In the genomic region with DNA sequence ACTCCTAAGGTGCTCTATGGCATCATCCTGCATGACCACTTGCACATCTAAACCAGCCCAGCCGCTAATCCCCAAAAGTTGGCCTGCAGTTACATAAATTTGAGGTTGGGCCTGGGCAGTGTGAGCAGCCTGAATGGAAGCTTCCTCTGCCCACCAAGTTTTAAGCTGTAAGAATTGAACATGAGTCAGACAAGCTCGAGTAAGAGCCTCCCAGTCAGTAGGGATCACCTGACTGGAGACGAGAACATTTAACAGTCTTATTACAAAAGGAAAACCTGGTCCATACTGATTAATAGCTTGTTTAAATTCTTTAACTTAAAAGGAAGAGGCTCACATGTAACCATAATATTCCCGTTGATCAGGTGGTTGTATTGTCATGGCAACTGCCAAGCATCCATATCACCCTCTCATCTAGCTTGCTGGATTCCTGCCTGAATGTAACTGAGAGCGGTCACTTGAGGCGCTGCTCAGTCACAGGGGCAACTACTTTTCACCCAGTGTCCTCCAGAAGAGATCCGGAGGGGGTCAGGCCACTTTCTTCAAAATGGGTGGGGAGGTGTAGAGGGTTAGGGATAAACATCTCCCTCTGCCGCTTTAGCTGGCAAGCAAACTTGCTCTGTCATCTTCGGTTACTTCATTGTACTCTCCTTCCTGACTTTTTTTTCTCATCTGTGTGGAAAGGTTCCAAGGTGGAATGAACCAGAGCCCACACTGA, we compare ENCODE assay signal across 1 cellular context.
TF ChIP-seq lines count a peak whose summit lies in the region.

No MANE protein-coding gene starts in this region.

TF ChIP-seq in WTC11, 78 proteins besides CTCF, POLR2A, EP300 and RAD21:
- TF ChIP-seq, protein P1, sequence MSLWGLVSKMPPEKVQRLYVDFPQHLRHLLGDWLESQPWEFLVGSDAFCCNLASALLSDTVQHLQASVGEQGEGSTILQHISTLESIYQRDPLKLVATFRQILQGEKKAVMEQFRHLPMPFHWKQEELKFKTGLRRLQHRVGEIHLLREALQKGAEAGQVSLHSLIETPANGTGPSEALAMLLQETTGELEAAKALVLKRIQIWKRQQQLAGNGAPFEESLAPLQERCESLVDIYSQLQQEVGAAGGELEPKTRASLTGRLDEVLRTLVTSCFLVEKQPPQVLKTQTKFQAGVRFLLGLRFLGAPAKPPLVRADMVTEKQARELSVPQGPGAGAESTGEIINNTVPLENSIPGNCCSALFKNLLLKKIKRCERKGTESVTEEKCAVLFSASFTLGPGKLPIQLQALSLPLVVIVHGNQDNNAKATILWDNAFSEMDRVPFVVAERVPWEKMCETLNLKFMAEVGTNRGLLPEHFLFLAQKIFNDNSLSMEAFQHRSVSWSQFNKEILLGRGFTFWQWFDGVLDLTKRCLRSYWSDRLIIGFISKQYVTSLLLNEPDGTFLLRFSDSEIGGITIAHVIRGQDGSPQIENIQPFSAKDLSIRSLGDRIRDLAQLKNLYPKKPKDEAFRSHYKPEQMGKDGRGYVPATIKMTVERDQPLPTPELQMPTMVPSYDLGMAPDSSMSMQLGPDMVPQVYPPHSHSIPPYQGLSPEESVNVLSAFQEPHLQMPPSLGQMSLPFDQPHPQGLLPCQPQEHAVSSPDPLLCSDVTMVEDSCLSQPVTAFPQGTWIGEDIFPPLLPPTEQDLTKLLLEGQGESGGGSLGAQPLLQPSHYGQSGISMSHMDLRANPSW (CRISPR knock-in tag; conservative IDR thresholded peaks at IDR 0.05; ENCODE audit: low read depth) = no peak
- TF ChIP-seq GRHL2 (CRISPR knock-in tag; IDR thresholded peaks at IDR 0.05; ENCODE audit: insufficient replicate concordance, severe bottlenecking) (no peak), GABPB1 (CRISPR knock-in tag; IDR thresholded peaks at IDR 0.05) (no peak), ELF4 (CRISPR knock-in tag; IDR thresholded peaks at IDR 0.05; ENCODE audit: low read depth) (no peak), TEAD4 (CRISPR knock-in tag; IDR thresholded peaks at IDR 0.05) (no peak), NFATC4 (CRISPR knock-in tag; IDR thresholded peaks at IDR 0.05) (no peak), JUN (CRISPR knock-in tag; IDR thresholded peaks at IDR 0.05) (no peak), ZNF671 (CRISPR knock-in tag; IDR thresholded peaks at IDR 0.05) (no peak), EMX1 (CRISPR knock-in tag; IDR thresholded peaks at IDR 0.05) (no peak)
- TF ChIP-seq, protein P2, sequence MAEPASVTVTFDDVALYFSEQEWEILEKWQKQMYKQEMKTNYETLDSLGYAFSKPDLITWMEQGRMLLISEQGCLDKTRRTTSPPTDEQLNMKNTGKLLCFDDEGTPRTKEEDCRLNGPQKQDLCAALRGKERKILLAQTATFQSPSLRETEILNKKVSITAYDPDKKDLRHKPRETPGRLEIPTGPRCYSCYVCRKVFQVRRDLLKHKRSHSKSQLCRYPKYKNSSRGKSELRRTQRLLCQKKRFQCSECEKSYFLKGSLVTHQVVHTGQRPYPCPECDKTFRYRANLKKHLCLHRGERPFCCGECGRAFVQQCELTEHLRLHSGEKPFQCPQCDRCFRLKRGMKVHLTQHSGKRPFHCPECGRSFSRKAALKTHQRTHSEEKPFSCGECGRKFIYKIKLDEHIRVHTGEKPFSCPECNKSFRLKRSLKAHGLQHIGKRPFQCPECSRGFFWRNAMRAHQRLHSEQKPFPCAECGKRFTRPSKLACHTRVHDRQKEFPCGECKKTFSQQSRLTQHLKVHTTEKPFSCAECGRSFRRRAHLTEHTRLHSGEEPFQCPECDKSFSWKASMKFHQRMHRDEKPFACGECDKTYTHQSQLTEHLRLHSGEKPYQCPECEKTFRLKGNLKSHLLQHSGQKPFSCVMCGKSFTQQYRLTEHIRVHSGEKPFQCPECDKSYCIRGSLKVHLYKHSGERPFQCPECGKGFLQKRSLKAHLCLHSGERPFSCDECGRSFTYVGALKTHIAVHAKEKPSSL (CRISPR knock-in tag; conservative IDR thresholded peaks at IDR 0.05) = no peak
- TF ChIP-seq, protein P3, sequence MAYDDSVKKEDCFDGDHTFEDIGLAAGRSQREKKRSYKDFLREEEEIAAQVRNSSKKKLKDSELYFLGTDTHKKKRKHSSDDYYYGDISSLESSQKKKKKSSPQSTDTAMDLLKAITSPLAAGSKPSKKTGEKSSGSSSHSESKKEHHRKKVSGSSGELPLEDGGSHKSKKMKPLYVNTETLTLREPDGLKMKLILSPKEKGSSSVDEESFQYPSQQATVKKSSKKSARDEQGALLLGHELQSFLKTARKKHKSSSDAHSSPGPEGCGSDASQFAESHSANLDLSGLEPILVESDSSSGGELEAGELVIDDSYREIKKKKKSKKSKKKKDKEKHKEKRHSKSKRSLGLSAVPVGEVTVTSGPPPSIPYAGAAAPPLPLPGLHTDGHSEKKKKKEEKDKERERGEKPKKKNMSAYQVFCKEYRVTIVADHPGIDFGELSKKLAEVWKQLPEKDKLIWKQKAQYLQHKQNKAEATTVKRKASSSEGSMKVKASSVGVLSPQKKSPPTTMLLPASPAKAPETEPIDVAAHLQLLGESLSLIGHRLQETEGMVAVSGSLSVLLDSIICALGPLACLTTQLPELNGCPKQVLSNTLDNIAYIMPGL (CRISPR knock-in tag; IDR thresholded peaks at IDR 0.05) = no peak
- TF ChIP-seq, protein P4, sequence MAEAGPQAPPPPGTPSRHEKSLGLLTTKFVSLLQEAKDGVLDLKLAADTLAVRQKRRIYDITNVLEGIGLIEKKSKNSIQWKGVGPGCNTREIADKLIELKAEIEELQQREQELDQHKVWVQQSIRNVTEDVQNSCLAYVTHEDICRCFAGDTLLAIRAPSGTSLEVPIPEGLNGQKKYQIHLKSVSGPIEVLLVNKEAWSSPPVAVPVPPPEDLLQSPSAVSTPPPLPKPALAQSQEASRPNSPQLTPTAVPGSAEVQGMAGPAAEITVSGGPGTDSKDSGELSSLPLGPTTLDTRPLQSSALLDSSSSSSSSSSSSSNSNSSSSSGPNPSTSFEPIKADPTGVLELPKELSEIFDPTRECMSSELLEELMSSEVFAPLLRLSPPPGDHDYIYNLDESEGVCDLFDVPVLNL (CRISPR knock-in tag; IDR thresholded peaks at IDR 0.05; ENCODE audit: borderline replicate concordance, low read depth) = no peak
- TF ChIP-seq, protein P5, sequence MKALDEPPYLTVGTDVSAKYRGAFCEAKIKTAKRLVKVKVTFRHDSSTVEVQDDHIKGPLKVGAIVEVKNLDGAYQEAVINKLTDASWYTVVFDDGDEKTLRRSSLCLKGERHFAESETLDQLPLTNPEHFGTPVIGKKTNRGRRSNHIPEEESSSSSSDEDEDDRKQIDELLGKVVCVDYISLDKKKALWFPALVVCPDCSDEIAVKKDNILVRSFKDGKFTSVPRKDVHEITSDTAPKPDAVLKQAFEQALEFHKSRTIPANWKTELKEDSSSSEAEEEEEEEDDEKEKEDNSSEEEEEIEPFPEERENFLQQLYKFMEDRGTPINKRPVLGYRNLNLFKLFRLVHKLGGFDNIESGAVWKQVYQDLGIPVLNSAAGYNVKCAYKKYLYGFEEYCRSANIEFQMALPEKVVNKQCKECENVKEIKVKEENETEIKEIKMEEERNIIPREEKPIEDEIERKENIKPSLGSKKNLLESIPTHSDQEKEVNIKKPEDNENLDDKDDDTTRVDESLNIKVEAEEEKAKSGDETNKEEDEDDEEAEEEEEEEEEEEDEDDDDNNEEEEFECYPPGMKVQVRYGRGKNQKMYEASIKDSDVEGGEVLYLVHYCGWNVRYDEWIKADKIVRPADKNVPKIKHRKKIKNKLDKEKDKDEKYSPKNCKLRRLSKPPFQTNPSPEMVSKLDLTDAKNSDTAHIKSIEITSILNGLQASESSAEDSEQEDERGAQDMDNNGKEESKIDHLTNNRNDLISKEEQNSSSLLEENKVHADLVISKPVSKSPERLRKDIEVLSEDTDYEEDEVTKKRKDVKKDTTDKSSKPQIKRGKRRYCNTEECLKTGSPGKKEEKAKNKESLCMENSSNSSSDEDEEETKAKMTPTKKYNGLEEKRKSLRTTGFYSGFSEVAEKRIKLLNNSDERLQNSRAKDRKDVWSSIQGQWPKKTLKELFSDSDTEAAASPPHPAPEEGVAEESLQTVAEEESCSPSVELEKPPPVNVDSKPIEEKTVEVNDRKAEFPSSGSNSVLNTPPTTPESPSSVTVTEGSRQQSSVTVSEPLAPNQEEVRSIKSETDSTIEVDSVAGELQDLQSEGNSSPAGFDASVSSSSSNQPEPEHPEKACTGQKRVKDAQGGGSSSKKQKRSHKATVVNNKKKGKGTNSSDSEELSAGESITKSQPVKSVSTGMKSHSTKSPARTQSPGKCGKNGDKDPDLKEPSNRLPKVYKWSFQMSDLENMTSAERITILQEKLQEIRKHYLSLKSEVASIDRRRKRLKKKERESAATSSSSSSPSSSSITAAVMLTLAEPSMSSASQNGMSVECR (CRISPR knock-in tag; IDR thresholded peaks at IDR 0.05; ENCODE audit: borderline replicate concordance) = no peak
- TF ChIP-seq, protein P6, sequence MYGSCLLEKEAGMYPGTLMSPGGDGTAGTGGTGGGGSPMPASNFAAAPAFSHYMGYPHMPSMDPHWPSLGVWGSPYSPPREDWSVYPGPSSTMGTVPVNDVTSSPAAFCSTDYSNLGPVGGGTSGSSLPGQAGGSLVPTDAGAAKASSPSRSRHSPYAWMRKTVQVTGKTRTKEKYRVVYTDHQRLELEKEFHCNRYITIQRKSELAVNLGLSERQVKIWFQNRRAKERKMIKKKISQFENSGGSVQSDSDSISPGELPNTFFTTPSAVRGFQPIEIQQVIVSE (CRISPR knock-in tag; IDR thresholded peaks at IDR 0.05; ENCODE audit: borderline replicate concordance) = no peak
- TF ChIP-seq, protein P7, sequence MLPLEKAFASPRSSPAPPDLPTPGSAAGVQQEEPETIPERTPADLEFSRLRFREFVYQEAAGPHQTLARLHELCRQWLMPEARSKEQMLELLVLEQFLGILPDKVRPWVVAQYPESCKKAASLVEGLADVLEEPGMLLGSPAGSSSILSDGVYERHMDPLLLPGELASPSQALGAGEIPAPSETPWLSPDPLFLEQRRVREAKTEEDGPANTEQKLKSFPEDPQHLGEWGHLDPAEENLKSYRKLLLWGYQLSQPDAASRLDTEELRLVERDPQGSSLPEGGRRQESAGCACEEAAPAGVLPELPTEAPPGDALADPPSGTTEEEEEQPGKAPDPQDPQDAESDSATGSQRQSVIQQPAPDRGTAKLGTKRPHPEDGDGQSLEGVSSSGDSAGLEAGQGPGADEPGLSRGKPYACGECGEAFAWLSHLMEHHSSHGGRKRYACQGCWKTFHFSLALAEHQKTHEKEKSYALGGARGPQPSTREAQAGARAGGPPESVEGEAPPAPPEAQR (CRISPR knock-in tag; IDR thresholded peaks at IDR 0.05) = no peak
- TF ChIP-seq, protein P8, sequence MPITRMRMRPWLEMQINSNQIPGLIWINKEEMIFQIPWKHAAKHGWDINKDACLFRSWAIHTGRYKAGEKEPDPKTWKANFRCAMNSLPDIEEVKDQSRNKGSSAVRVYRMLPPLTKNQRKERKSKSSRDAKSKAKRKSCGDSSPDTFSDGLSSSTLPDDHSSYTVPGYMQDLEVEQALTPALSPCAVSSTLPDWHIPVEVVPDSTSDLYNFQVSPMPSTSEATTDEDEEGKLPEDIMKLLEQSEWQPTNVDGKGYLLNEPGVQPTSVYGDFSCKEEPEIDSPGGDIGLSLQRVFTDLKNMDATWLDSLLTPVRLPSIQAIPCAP (CRISPR knock-in tag; IDR thresholded peaks at IDR 0.05) = no peak
- TF ChIP-seq, protein P9, sequence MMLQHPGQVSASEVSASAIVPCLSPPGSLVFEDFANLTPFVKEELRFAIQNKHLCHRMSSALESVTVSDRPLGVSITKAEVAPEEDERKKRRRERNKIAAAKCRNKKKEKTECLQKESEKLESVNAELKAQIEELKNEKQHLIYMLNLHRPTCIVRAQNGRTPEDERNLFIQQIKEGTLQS (CRISPR knock-in tag; conservative IDR thresholded peaks at IDR 0.05) = no peak
